In genomic region chr19:17641846-17642245, GRCh38 we compare ENCODE assay signal across 27 cellular contexts. TPM values are rescaled to one million over a fixed set of nuclear protein-coding genes. Genes with fewer than 3 reads are reported as not detected.
"Had no signal": no experiment of that assay in that cellular context is flagged by ENCODE, and none has a peak within 500 bp of the region (broad histone marks: within the 10 kb centered on the region; RNA-seq: fewer than 3 reads in every experiment).

No MANE protein-coding gene starts in this region.

- H3K9me3 ChIP-seq: stomach, suprapubic skin, testis, thoracic aorta, thyroid gland, tibial artery, tibial nerve, transverse colon, upper lobe of left lung, upper lobe of right lung, uterus, vagina had no signal

- H3K36me3 ChIP-seq: stomach, suprapubic skin, thoracic aorta, thyroid gland, tibial artery, tibial nerve, transverse colon, upper lobe of left lung, upper lobe of right lung, uterus, vagina had no signal

- DNase-seq: stimulated activated CD4-positive, alpha-beta T cell treated with anti-CD3 and anti-CD28 coated beads, Interleukin-2, amount 100 ng/mL, for 48 hours; stimulated activated CD4-positive, alpha-beta T cell treated with anti-CD3 and anti-CD28 coated beads, Interleukin-4, amount 100 ng/mL, for 1 hour; stimulated activated CD4-positive, alpha-beta T cell treated with anti-CD3 and anti-CD28 coated beads, Interleukin-4, amount 100 ng/mL, for 24 hours; stimulated activated CD4-positive, alpha-beta T cell treated with anti-CD3 and anti-CD28 coated beads, Interleukin-4, amount 100 ng/mL, for 4 hours; stimulated activated CD8-positive, alpha-beta memory T cell treated with anti-CD3 and anti-CD28 coated beads, Interleukin-4, amount 100 ng/mL, for 48 hours; stimulated activated naive B cell treated with anti-CD40 and anti-IgM and Interleukin-4, amounts not matched to agents 10 μg/mL and 1 μg/mL and 100 μg/mL, for 72 hours; stimulated activated naive CD4-positive, alpha-beta T cell; stimulated activated naive CD4-positive, alpha-beta T cell treated with Interleukin-2 at 50 U/mL for 16 hours; stimulated activated naive CD8-positive, alpha-beta T cell treated with anti-CD3 and anti-CD28 coated beads, Interleukin-15, amount 100 ng/mL, for 72 hours; stimulated activated naive CD8-positive, alpha-beta T cell treated with anti-CD3 and anti-CD28 coated beads, Interleukin-15, Interleukin-2, amounts not matched to agents 100 U/mL and 50 U/mL, for 24 hours; stomach; testis; thyroid gland; tibial artery; transverse colon; trophoblast cell; upper lobe of left lung; upper lobe of right lung; uterus had no signal

- H3K27me3 ChIP-seq: testis, thyroid gland, tibial nerve, transverse colon, upper lobe of left lung, upper lobe of right lung, uterus, vagina had no signal

- ATAC-seq: stimulated activated effector memory CD8-positive, alpha-beta T cell treated with anti-CD3 and anti-CD28 coated beads, Interleukin-12 subunit alpha, Interleukin-12 subunit beta, amount 100 ng/mL, for 72 hours; stimulated activated memory B cell treated with anti-CD40 and anti-IgM and Interleukin-4, amounts not matched to agents 10 μg/mL and 1 μg/mL and 100 μg/mL, for 72 hours; stimulated activated naive B cell treated with anti-CD40 and anti-IgM and Interleukin-4, amounts not matched to agents 10 μg/mL and 1 μg/mL and 100 μg/mL, for 72 hours; stimulated activated naive CD8-positive, alpha-beta T cell treated with anti-CD3 and anti-CD28 coated beads, Interleukin-15, amount 100 ng/mL, for 72 hours; stimulated activated naive CD8-positive, alpha-beta T cell treated with anti-CD3 and anti-CD28 coated beads, Interleukin-15, Interleukin-2, amounts not matched to agents 100 U/mL and 50 U/mL, for 24 hours; upper lobe of right lung had no signal

- H3K4me3 ChIP-seq: stomach, suprapubic skin, testis, thoracic aorta, thyroid gland, tibial artery, tibial nerve, transverse colon, upper lobe of left lung, upper lobe of right lung, uterus, vagina had no signal

- H3K4me1 ChIP-seq: stomach, suprapubic skin, testis, thyroid gland, tibial artery, tibial nerve, transverse colon, upper lobe of left lung, upper lobe of right lung, uterus, vagina had no signal

- H3K27ac ChIP-seq: stomach, suprapubic skin, testis, thoracic aorta, thyroid gland, tibial artery, tibial nerve, transverse colon, upper lobe of left lung, upper lobe of right lung, uterus, vagina had no signal

- FAIRE-seq: urothelium cell line had no signal

RNA-seq across cellular contexts. Expression of gene UNC13A, which starts 46.3 kb away (rescaled TPM):
- total RNA-seq: subcutaneous adipose tissue had no signal
